In the genomic region with DNA sequence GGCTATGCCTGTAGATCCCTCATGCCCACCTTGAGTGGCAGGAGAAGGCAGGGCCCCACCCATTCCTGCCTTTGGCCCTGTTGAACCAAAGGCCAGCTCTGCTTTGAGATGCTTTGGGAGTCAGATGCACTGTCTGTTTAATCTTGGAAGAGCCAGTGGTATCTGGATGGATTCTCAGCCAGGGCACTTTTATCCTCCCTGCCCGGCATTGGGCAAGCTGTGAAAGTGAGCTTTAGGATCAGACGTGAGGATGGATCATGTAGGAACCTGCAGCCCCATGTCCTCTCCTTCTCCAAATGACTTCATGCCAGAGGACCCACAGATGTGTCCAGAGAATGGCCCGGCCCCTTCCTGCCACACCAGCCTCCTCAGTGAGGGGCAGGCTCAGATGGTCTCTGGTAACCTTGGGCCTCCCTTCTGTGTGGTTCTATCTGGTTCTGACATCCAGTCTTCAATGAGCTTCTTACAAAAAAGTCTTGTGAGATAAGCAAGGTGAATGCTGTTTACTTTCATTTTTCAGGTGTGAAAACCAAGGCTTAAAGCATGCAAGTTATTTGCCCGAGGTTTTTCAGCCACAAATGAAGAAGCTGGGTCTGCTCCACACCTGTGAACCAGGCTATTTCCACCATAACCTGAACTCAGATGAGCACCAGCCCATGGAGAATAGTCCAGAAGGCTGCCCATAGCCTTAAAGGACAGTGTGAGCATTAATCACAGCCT, we compare ENCODE assay signal across 14 cellular contexts.
"Had no signal": no experiment of that assay in that cellular context is flagged by ENCODE, and none has a peak within 500 bp of the region (broad histone marks: within the 10 kb centered on the region; RNA-seq: fewer than 3 reads in every experiment).

No MANE protein-coding gene starts in this region.

- H3K9me3 ChIP-seq: breast epithelium, heart right ventricle, left lung, pancreas, thyroid gland, uterus had no signal

- H3K27me3 ChIP-seq: breast epithelium, heart right ventricle, left lung, pancreas, thyroid gland, uterus had no signal

- H3K4me3 ChIP-seq: breast epithelium, heart right ventricle, left lung, pancreas, skin epidermis, thyroid gland, uterus had no signal

- H3K36me3 Mint-ChIP-seq: activated naive CD8-positive, alpha-beta T cell treated with anti-CD3 and anti-CD28 coated beads, Interleukin-2, amount 10 ng/mL, durations not matched to agents 7 days and 5 days had no signal

- H3K27me3 Mint-ChIP-seq: activated naive CD8-positive, alpha-beta T cell treated with anti-CD3 and anti-CD28 coated beads, Interleukin-2, amount 10 ng/mL, durations not matched to agents 7 days and 5 days had no signal

- H3K4me1 ChIP-seq: breast epithelium, heart right ventricle, left lung, pancreas, thyroid gland, uterus had no signal

- H3K36me3 ChIP-seq: breast epithelium, heart right ventricle, left lung, pancreas, thyroid gland, uterus had no signal

- H3K4me3 Mint-ChIP-seq: activated naive CD8-positive, alpha-beta T cell treated with anti-CD3 and anti-CD28 coated beads, Interleukin-2, amount 10 ng/mL, durations not matched to agents 7 days and 5 days; neural crest cell had no signal

- H3K27ac ChIP-seq: breast epithelium, heart right ventricle, left lung, pancreas, skin epidermis, thyroid gland had no signal

- DNase-seq: activated CD4-positive, alpha-beta T cell treated with anti-CD3 and anti-CD28 coated beads, Interleukin-2, amount 50 U/mL, for 4 hours; activated CD4-positive, CD25-positive, alpha-beta regulatory T cell treated with anti-CD3 and anti-CD28 coated beads, Interleukin-2, amount 50 U/mL, for 72 hours; activated naive CD8-positive, alpha-beta T cell treated with anti-CD3 and anti-CD28 coated beads, Interleukin-2, amount 10 ng/mL, durations not matched to agents 7 days and 5 days; activated T-cell treated with anti-CD3 and anti-CD28 coated beads, Interleukin-2, amount 50 U/mL, for 48 hours; aorta; foreskin melanocyte; heart right ventricle; left lung; pancreas; thyroid gland had no signal

- H3K9me3 Mint-ChIP-seq: activated naive CD8-positive, alpha-beta T cell treated with anti-CD3 and anti-CD28 coated beads, Interleukin-2, amount 10 ng/mL, durations not matched to agents 7 days and 5 days had no signal

- H3K27ac Mint-ChIP-seq: activated naive CD8-positive, alpha-beta T cell treated with anti-CD3 and anti-CD28 coated beads, Interleukin-2, amount 10 ng/mL, durations not matched to agents 7 days and 5 days had no signal

- ATAC-seq: heart right ventricle had no signal
